Comparison of ENCODE assay signal across 1 cellular context in genomic region chr7:101122933-101123702, GRCh38.
TF ChIP-seq lines count a peak whose summit lies in the region.

No MANE protein-coding gene starts in this region.

TF ChIP-seq in endothelial cell of umbilical vein, 7 proteins besides CTCF, POLR2A, EP300 and RAD21:
- TF ChIP-seq FOS (IDR thresholded peaks at IDR 0.05; ENCODE audit: borderline replicate concordance, insufficient read depth, low read length) (no peak), POLR2AphosphoS5 (IDR thresholded peaks at IDR 0.05; ENCODE audit: insufficient read depth, low read depth, low read length) (peak; percentile 3)
